Comparison of ENCODE assay signal across 8 cellular contexts in genomic region chr13:48653074-48654054, GRCh38. TPM values are rescaled to one million over a fixed set of nuclear protein-coding genes. Genes with fewer than 3 reads are reported as not detected.
A peak's percentile ranks its signal among the peaks of the same experiment; 100 is the strongest.
DNase-seq lines count a peak whose midpoint lies in the region; ATAC-seq and TF ChIP-seq lines count a peak whose summit lies in the region.

Gene CYSLTR2 (plus strand): TSS chr13:48653929. CDS start chr13:48706818, 52,889 bp downstream.

- no peak within 1 kb of the TSS for H3K4me3 ChIP-seq in aorta (ENCODE audit: low read length in 2 of 2)
- H3K4me3 ChIP-seq in tibial nerve = peak within 1 kb of the TSS in 1 of 4 donors; percentile 4

- H3K4me3 Mint-ChIP-seq in activated T-helper 1 cell treated with anti-CD3 and anti-CD28 coated beads, Interleukin-12 subunit alpha, Interleukin-12 subunit beta, Interleukin-2, Interleukin-4 antibody, amounts not matched to agents 30 ng/mL and 10 ng/mL and 1 ng/mL, durations not matched to agents 14 hours and 24 hours and 36 hours = peak within 1 kb of the TSS; percentile 78

- H3K4me1 Mint-ChIP-seq in activated T-helper 1 cell treated with anti-CD3 and anti-CD28 coated beads, Interleukin-12 subunit alpha, Interleukin-12 subunit beta, Interleukin-2, Interleukin-4 antibody, amounts not matched to agents 30 ng/mL and 10 ng/mL and 1 ng/mL, durations not matched to agents 14 hours and 24 hours and 36 hours (ENCODE audit: low read depth) = peaks cover 28% of the 10 kb centered on the region

- TF ChIP-seq POLR2A in tibial nerve (IDR thresholded peaks at IDR 0.05) = no peak

- ATAC-seq in HG03469 (IDR thresholded peaks at IDR 0.05; ENCODE audit: unreplicated experiment) (peak; percentile 60), aorta (ENCODE audit: low FRiP score) (peak; percentile 58)

- H3K9me3 ChIP-seq in aorta (ENCODE audit: control insufficient read depth, low read length) (no peaks in the 10 kb centered on the region), tibial nerve (no peaks in the 10 kb centered on the region)

- H3K27me3 Mint-ChIP-seq in activated T-helper 1 cell treated with anti-CD3 and anti-CD28 coated beads, Interleukin-12 subunit alpha, Interleukin-12 subunit beta, Interleukin-2, Interleukin-4 antibody, amounts not matched to agents 30 ng/mL and 10 ng/mL and 1 ng/mL, durations not matched to agents 14 hours and 24 hours and 36 hours (ENCODE audit: insufficient read depth) = no peaks in the 10 kb centered on the region

- intact Hi-C loops in activated T-helper 1 cell treated with anti-CD3 and anti-CD28 coated beads, Interleukin-12 subunit alpha, Interleukin-12 subunit beta, Interleukin-2, Interleukin-4 antibody, amounts not matched to agents 30 ng/mL and 10 ng/mL and 1 ng/mL, durations not matched to agents 14 hours and 24 hours and 36 hours (cut with micrococcal nuclease) = loop anchor here (5.0 to 10.0 kb wide), 3 partner anchors 114 to 421 kb away; partner anchors contain the start of genes FNDC3A and ITM2B
- intact Hi-C loops in aorta (cut with DNase I) = no loop called here

- H3K27ac Mint-ChIP-seq in activated T-helper 1 cell treated with anti-CD3 and anti-CD28 coated beads, Interleukin-12 subunit alpha, Interleukin-12 subunit beta, Interleukin-2, Interleukin-4 antibody, amounts not matched to agents 30 ng/mL and 10 ng/mL and 1 ng/mL, durations not matched to agents 14 hours and 24 hours and 36 hours = peak within 1 kb of the TSS; percentile 83

- TF ChIP-seq EP300 in tibial nerve (IDR thresholded peaks at IDR 0.05) = no peak

- H3K4me1 ChIP-seq in aorta (ENCODE audit: control insufficient read depth in 1 of 2, insufficient read depth in 2 of 2, low read length in 2 of 2) (no peaks in the 10 kb centered on the region), tibial nerve (peaks cover 0 to 28% (median 12%) of the 10 kb centered on the region in 4 donors)

- no peak within 1 kb of the TSS for H3K27ac ChIP-seq in aorta (ENCODE audit: low read depth in 1 of 2, low read length in 2 of 2)
- peak within 1 kb of the TSS in 2 of 4 donors; percentile 52 to 55 for H3K27ac ChIP-seq in tibial nerve

- 40 to 44% methylated on average over 3 of the region's 3 CpGs for WGBS in aorta, 2 donors
- 30 to 36% methylated on average over 3 of the region's 3 CpGs for WGBS in tibial nerve, 2 donors

- no peak for TF ChIP-seq CTCF in tibial nerve (IDR thresholded peaks at IDR 0.05)

- no peaks in the 10 kb centered on the region for H3K36me3 ChIP-seq in aorta (ENCODE audit: control insufficient read depth in 1 of 2, insufficient read depth in 2 of 2, low read length in 1 of 2)
- H3K36me3 ChIP-seq in tibial nerve = no peaks in the 10 kb centered on the region

- DNase-seq in activated CD8-positive, alpha-beta memory T cell treated with anti-CD3 and anti-CD28 coated beads, Interleukin-2, amount 50 U/mL, for 1 hour (ENCODE audit: extremely low read depth) = peak; percentile 13
- DNase-seq in activated CD8-positive, alpha-beta memory T cell treated with anti-CD3 and anti-CD28 coated beads, Interleukin-2, amount 50 U/mL, for 4 hours = no peak
- DNase-seq in activated T-helper 1 cell treated with anti-CD3 and anti-CD28 coated beads, Interleukin-12 subunit alpha, Interleukin-12 subunit beta, Interleukin-2, Interleukin-4 antibody, amounts not matched to agents 30 ng/mL and 10 ng/mL and 1 ng/mL, durations not matched to agents 14 hours and 24 hours and 36 hours (ENCODE audit: low spot score) = peak; percentile 27
- DNase-seq in inferior parietal cortex (ENCODE audit: extremely low spot score) = peak; percentile 20
- no peak for DNase-seq in aorta
- DNase-seq in tibial nerve (ENCODE audit: low spot score in 2 of 2) = no peak
- DNase-seq in SW 1271 (lab: John Stamatoyannopoulos, UW) = no peak

- no peaks in the 10 kb centered on the region for H3K9me3 Mint-ChIP-seq in activated T-helper 1 cell treated with anti-CD3 and anti-CD28 coated beads, Interleukin-12 subunit alpha, Interleukin-12 subunit beta, Interleukin-2, Interleukin-4 antibody, amounts not matched to agents 30 ng/mL and 10 ng/mL and 1 ng/mL, durations not matched to agents 14 hours and 24 hours and 36 hours

- H3K36me3 Mint-ChIP-seq in activated T-helper 1 cell treated with anti-CD3 and anti-CD28 coated beads, Interleukin-12 subunit alpha, Interleukin-12 subunit beta, Interleukin-2, Interleukin-4 antibody, amounts not matched to agents 30 ng/mL and 10 ng/mL and 1 ng/mL, durations not matched to agents 14 hours and 24 hours and 36 hours (ENCODE audit: low read depth) = no peaks in the 10 kb centered on the region

- H3K27me3 ChIP-seq in aorta (ENCODE audit: control insufficient read depth in 1 of 2, insufficient read depth in 2 of 2, low read length in 1 of 2) = no peaks in the 10 kb centered on the region
- H3K27me3 ChIP-seq in tibial nerve = no peaks in the 10 kb centered on the region

RNA-seq across cellular contexts. Expression of gene CYSLTR2, which starts in this region (rescaled TPM):
- total RNA-seq in activated T-helper 1 cell treated with anti-CD3 and anti-CD28 coated beads, Interleukin-12 subunit alpha, Interleukin-12 subunit beta, Interleukin-2, Interleukin-4 antibody, amounts not matched to agents 30 ng/mL and 10 ng/mL and 1 ng/mL, durations not matched to agents 14 hours and 24 hours and 36 hours = 0.75 and 0.78 TPM in 2 replicates
- total RNA-seq in aorta = 1 to 10 TPM; 1.1 TPM
- 1 to 10 TPM in 1 of 2 donors, under 1 TPM in 1; 0.88 to 1.7 TPM for polyA plus RNA-seq in aorta
- under 1 TPM in 1 of 4 donors, not detected in 3; 0.22 TPM for total RNA-seq in tibial nerve

Comparison
In these comparisons a context has a peak if more than half of its experiments do, and no peak if none do; other contexts are left out.
1. DNase-seq: peak in activated CD8-positive, alpha-beta memory T cell treated with anti-CD3 and anti-CD28 coated beads, Interleukin-2, amount 50 U/mL, for 1 hour (single experiment) and inferior parietal cortex (single experiment); none in activated CD8-positive, alpha-beta memory T cell treated with anti-CD3 and anti-CD28 coated beads, Interleukin-2, amount 50 U/mL, for 4 hours (single experiment), aorta (0 of 2), tibial nerve (0 of 2) and SW 1271 (0 of 2).
2. Peak in DNase-seq in activated T-helper 1 cell treated with anti-CD3 and anti-CD28 coated beads, Interleukin-12 subunit alpha, Interleukin-12 subunit beta, Interleukin-2, Interleukin-4 antibody, amounts not matched to agents 30 ng/mL and 10 ng/mL and 1 ng/mL, durations not matched to agents 14 hours and 24 hours and 36 hours; RNA of the gene not detected or under 1 TPM.